11 cellular contexts compared by ENCODE assay signal in genomic region chr10:131961777-131962450, GRCh38. TPM values are rescaled to one million over a fixed set of nuclear protein-coding genes. Genes with fewer than 3 reads are reported as not detected.
DNase-seq lines count a peak whose midpoint lies in the region; ATAC-seq and TF ChIP-seq lines count a peak whose summit lies in the region.
"Had no signal": no experiment of that assay in that cellular context is flagged by ENCODE, and none has a peak within 500 bp of the region (broad histone marks: within the 10 kb centered on the region; RNA-seq: fewer than 3 reads in every experiment).

No MANE protein-coding gene starts in this region.

- no peaks in the 10 kb centered on the region for H3K9me3 ChIP-seq in esophagus squamous epithelium
- H3K9me3 ChIP-seq: thyroid gland had no signal

- H3K9me3 Mint-ChIP-seq in Calu3 (ENCODE audit: low read depth, unreplicated experiment) = no peaks in the 10 kb centered on the region
- H3K9me3 Mint-ChIP-seq: activated naive CD4-positive, alpha-beta T cell treated with anti-CD3 and anti-CD28 coated beads, Interleukin-2, amount 10 ng/mL, durations not matched to agents 7 days and 5 days had no signal

- no peaks in the 10 kb centered on the region for H3K27me3 ChIP-seq in esophagus squamous epithelium
- H3K27me3 ChIP-seq: thyroid gland had no signal

- intact Hi-C loops in Calu3 (cut with micrococcal nuclease; ENCODE audit: unreplicated experiment) (no loop called here), esophagus squamous epithelium (cut with DNase I) (no loop called here)

- no peak overlapping the region for H3K4me3 Mint-ChIP-seq in Calu3 (ENCODE audit: low read depth, unreplicated experiment)
- H3K4me3 Mint-ChIP-seq: activated naive CD4-positive, alpha-beta T cell treated with anti-CD3 and anti-CD28 coated beads, Interleukin-2, amount 10 ng/mL, durations not matched to agents 7 days and 5 days had no signal

- no TSS peak for BruUV-seq in Calu3 (replicated peaks; lab: Mats Ljungman, UMichigan)

- H3K27ac Mint-ChIP-seq in Calu3 (ENCODE audit: unreplicated experiment) = no peak overlapping the region
- H3K27ac Mint-ChIP-seq: activated naive CD4-positive, alpha-beta T cell treated with anti-CD3 and anti-CD28 coated beads, Interleukin-2, amount 10 ng/mL, durations not matched to agents 7 days and 5 days had no signal

- H3K27ac ChIP-seq in esophagus squamous epithelium = no peak overlapping the region
- H3K27ac ChIP-seq: thyroid gland had no signal

- DNase-seq in AG20443 (ENCODE audit: low spot score) (peak; percentile 69), G401 (ENCODE audit: low spot score) (peak; percentile 66), midbrain (lab: John Stamatoyannopoulos, UW) (peak; percentile 53), Calu3 (no peak), dedifferentiated amniotic fluid mesenchymal stem cell (ENCODE audit: extremely low spot score) (no peak), esophagus squamous epithelium (lab: John Stamatoyannopoulos, UW) (no peak)
- DNase-seq: activated CD4-positive, alpha-beta T cell treated with anti-CD3 and anti-CD28 coated beads for 1 hour; activated naive CD4-positive, alpha-beta T cell treated with anti-CD3 and anti-CD28 coated beads, Interleukin-2, amount 10 ng/mL, durations not matched to agents 7 days and 5 days; thyroid gland had no signal

- H3K4me1 Mint-ChIP-seq in Calu3 (ENCODE audit: low read depth, unreplicated experiment) = no peaks in the 10 kb centered on the region

- H3K36me3 ChIP-seq in esophagus squamous epithelium = peaks cover 0 to 70% (median 5%) of the 10 kb centered on the region in 3 donors

- no peaks in the 10 kb centered on the region for H3K4me1 ChIP-seq in esophagus squamous epithelium
- H3K4me1 ChIP-seq: thyroid gland had no signal

- WGBS in esophagus squamous epithelium, 2 donors = 83 to 85% methylated on average over 24 to 27 of the region's 27 CpGs

- no peak for TF ChIP-seq POLR2A in esophagus squamous epithelium (IDR thresholded peaks at IDR 0.05)

- H3K36me3 Mint-ChIP-seq in Calu3 (ENCODE audit: insufficient read depth, unreplicated experiment) = peaks cover 18% of the 10 kb centered on the region

- TF ChIP-seq CTCF in Calu3 (IDR thresholded peaks at IDR 0.05; ENCODE audit: unreplicated experiment) (no peak), esophagus squamous epithelium (IDR thresholded peaks at IDR 0.05) (no peak)

- H3K27me3 Mint-ChIP-seq in Calu3 (ENCODE audit: unreplicated experiment) = no peaks in the 10 kb centered on the region
- H3K27me3 Mint-ChIP-seq: activated naive CD4-positive, alpha-beta T cell treated with anti-CD3 and anti-CD28 coated beads, Interleukin-2, amount 10 ng/mL, durations not matched to agents 7 days and 5 days had no signal

- in situ Hi-C loops in G401 (cut with HindIII; ENCODE audit: low sequenced_read_pairs) = no loop called here

- peak; percentile 79 for ATAC-seq in SK-N-SH treated with all-trans-retinoic acid at 6 μM for 48 hours
- ATAC-seq in HG02588 (IDR thresholded peaks at IDR 0.05; ENCODE audit: unreplicated experiment) = no peak

- H3K4me3 ChIP-seq in esophagus squamous epithelium = no peak overlapping the region
- H3K4me3 ChIP-seq: thyroid gland had no signal

- CTCF ChIA-PET in Calu3 (lab: Charles Lee) = no interaction called here

TF ChIP-seq in SK-N-SH treated with all-trans-retinoic acid at 6 μM for 48 hours, 23 proteins besides CTCF, POLR2A, EP300 and RAD21 (continues in another document):
- TF ChIP-seq, protein P1, sequence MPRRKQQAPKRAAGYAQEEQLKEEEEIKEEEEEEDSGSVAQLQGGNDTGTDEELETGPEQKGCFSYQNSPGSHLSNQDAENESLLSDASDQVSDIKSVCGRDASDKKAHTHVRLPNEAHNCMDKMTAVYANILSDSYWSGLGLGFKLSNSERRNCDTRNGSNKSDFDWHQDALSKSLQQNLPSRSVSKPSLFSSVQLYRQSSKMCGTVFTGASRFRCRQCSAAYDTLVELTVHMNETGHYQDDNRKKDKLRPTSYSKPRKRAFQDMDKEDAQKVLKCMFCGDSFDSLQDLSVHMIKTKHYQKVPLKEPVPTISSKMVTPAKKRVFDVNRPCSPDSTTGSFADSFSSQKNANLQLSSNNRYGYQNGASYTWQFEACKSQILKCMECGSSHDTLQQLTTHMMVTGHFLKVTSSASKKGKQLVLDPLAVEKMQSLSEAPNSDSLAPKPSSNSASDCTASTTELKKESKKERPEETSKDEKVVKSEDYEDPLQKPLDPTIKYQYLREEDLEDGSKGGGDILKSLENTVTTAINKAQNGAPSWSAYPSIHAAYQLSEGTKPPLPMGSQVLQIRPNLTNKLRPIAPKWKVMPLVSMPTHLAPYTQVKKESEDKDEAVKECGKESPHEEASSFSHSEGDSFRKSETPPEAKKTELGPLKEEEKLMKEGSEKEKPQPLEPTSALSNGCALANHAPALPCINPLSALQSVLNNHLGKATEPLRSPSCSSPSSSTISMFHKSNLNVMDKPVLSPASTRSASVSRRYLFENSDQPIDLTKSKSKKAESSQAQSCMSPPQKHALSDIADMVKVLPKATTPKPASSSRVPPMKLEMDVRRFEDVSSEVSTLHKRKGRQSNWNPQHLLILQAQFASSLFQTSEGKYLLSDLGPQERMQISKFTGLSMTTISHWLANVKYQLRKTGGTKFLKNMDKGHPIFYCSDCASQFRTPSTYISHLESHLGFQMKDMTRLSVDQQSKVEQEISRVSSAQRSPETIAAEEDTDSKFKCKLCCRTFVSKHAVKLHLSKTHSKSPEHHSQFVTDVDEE (CRISPR knock-in tag; IDR thresholded peaks at IDR 0.05) = no peak
- TF ChIP-seq ESRRG (CRISPR knock-in tag; IDR thresholded peaks at IDR 0.05) = no peak
- no peak for TF ChIP-seq SNAI2 (CRISPR knock-in tag; IDR thresholded peaks at IDR 0.05)
- TF ChIP-seq CSRNP3 (CRISPR knock-in tag; IDR thresholded peaks at IDR 0.05) = no peak
- no peak for TF ChIP-seq ZFP30 (CRISPR knock-in tag; IDR thresholded peaks at IDR 0.05)
- no peak for TF ChIP-seq ARNTL (CRISPR knock-in tag; IDR thresholded peaks at IDR 0.05; ENCODE audit: borderline replicate concordance, low read depth)
- TF ChIP-seq CREB5 (CRISPR knock-in tag; IDR thresholded peaks at IDR 0.05; ENCODE audit: low read depth) = no peak
- no peak for TF ChIP-seq POU6F1 (CRISPR knock-in tag; IDR thresholded peaks at IDR 0.05; ENCODE audit: borderline replicate concordance, low read depth)
- no peak for TF ChIP-seq PATZ1 (CRISPR knock-in tag; IDR thresholded peaks at IDR 0.05; ENCODE audit: borderline replicate concordance)
- no peak for TF ChIP-seq ISL1 (CRISPR knock-in tag; IDR thresholded peaks at IDR 0.05)
- TF ChIP-seq ZNF8 (CRISPR knock-in tag; IDR thresholded peaks at IDR 0.05) = no peak
- no peak for TF ChIP-seq ZFP3 (CRISPR knock-in tag; IDR thresholded peaks at IDR 0.05)
- no peak for TF ChIP-seq GLIS3 (CRISPR knock-in tag; IDR thresholded peaks at IDR 0.05)

RNA-seq across cellular contexts. Expression of gene BNIP3, which starts 19.8 kb away (rescaled TPM):
- total RNA-seq in G401 (2014; rRNA removed; shearing (Covaris generic)) = 81.6 and 96.5 TPM in 2 replicates
- 7.9 and 8.7 TPM in 2 replicates for total RNA-seq in Calu3 (2022)
- total RNA-seq in esophagus squamous epithelium = 10 to 100 TPM; 35.2 to 83.8 (median 73.9) TPM

Comparison
In these comparisons a context has a peak if more than half of its experiments do, and no peak if none do; other contexts are left out.
1. DNase-seq: peak in AG20443 (single experiment), G401 (single experiment) and midbrain (single experiment); none in Calu3 (single experiment), dedifferentiated amniotic fluid mesenchymal stem cell (single experiment) and esophagus squamous epithelium (single experiment).